Comparison of ENCODE assay signal across 2 cellular contexts in genomic region chr13:106815545-106815944, GRCh38.
TF ChIP-seq lines count a peak whose summit lies in the region.

No MANE protein-coding gene starts in this region.

TF ChIP-seq in GM23338, 12 proteins besides CTCF, POLR2A, EP300 and RAD21 (continued from another document):
- TF ChIP-seq ZNF462 (CRISPR knock-in tag; IDR thresholded peaks at IDR 0.05), result peak; percentile 98
- TF ChIP-seq JUNB (IDR thresholded peaks at IDR 0.05; ENCODE audit: unreplicated experiment), result no peak

TF ChIP-seq in WTC11, 78 proteins besides CTCF, POLR2A, EP300 and RAD21 (continued from another document):
- TF ChIP-seq ATF2 (CRISPR knock-in tag; IDR thresholded peaks at IDR 0.05; ENCODE audit: borderline replicate concordance, low read depth) (no peak), ZNF532 (CRISPR knock-in tag; IDR thresholded peaks at IDR 0.05; ENCODE audit: borderline replicate concordance) (0 out of 2 replicates have a peak, but pooled peaks have one; percentile 62), ZNF423 (CRISPR knock-in tag; IDR thresholded peaks at IDR 0.05) (peak; percentile 83), ETV6 (CRISPR knock-in tag; IDR thresholded peaks at IDR 0.05) (peak; percentile 86), USF1 (CRISPR knock-in tag; IDR thresholded peaks at IDR 0.05) (no peak), ATF3 (CRISPR knock-in tag; conservative IDR thresholded peaks at IDR 0.05) (no peak), ZSCAN18 (CRISPR knock-in tag; IDR thresholded peaks at IDR 0.05) (peak; percentile 70; the same call in 1 of the 2 replicates), ZBTB21 (CRISPR knock-in tag; IDR thresholded peaks at IDR 0.05; ENCODE audit: borderline replicate concordance) (peak; percentile 78; the same call in 1 of the 2 replicates), JAZF1 (CRISPR knock-in tag; IDR thresholded peaks at IDR 0.05) (no peak), ZMAT4 (CRISPR knock-in tag; IDR thresholded peaks at IDR 0.05) (no peak), IRF2 (CRISPR knock-in tag; IDR thresholded peaks at IDR 0.05; ENCODE audit: borderline replicate concordance, low read depth) (no peak), ZNF396 (CRISPR knock-in tag; IDR thresholded peaks at IDR 0.05; ENCODE audit: borderline replicate concordance) (0 out of 2 replicates have a peak, but pooled peaks have one; percentile 70), ZNF281 (CRISPR knock-in tag; IDR thresholded peaks at IDR 0.05) (peak; percentile 84; the same call in 1 of the 2 replicates)
